ENCODE assay signal across 28 cellular contexts in the genomic region with DNA sequence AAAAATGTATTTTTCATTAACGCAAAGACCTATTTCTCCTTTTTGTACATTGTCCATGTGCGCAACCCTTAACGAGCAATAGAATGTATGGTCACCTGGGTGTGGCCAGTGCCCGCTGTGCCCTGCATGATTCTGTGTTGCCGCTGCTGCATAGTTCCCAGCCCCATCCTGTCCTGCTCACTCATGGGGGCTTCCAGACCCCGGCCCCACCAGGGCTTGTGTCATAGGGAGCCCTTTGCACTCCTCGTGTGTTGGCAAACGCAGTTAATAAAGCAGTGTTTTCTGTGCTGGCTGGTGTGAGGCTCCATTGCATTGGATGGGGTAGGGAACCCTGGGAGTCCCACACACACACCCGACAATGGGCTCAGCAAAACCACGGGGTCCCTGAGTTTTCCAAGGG.
"Had no signal": no experiment of that assay in that cellular context is flagged by ENCODE, and none has a peak within 500 bp of the region (broad histone marks: within the 10 kb centered on the region; RNA-seq: fewer than 3 reads in every experiment).

No MANE protein-coding gene starts in this region.

- H3K79me2 ChIP-seq: hepatocyte had no signal

- H3K27me3 ChIP-seq: ascending aorta, cardiac muscle cell, gastroesophageal sphincter, hepatocyte, neutrophil, sigmoid colon, stomach, thyroid gland, upper lobe of left lung had no signal

- H3K4me3 ChIP-seq: ascending aorta, cardiac muscle cell, gastroesophageal sphincter, hepatocyte, sigmoid colon, smooth muscle cell, stomach, thyroid gland, upper lobe of left lung had no signal

- H3K27me3 Mint-ChIP-seq: activated CD4-positive, alpha-beta memory T cell treated with anti-CD3 and anti-CD28 coated beads for 36 hours; activated CD4-positive, alpha-beta T cell treated with anti-CD3 and anti-CD28 coated beads, Interleukin-2, amount 10 ng/mL, durations not matched to agents 24 days and 14 days; activated naive CD8-positive, alpha-beta T cell treated with anti-CD3 and anti-CD28 coated beads for 36 hours; naive B cell; progenitor cell of endocrine pancreas had no signal

- H3K4me2 ChIP-seq: hepatocyte, smooth muscle cell had no signal

- H3K4me1 Mint-ChIP-seq: brain, mesothelial cell of epicardium had no signal

- H3K27ac Mint-ChIP-seq: activated CD4-positive, alpha-beta memory T cell treated with anti-CD3 and anti-CD28 coated beads for 36 hours; activated CD4-positive, alpha-beta T cell treated with anti-CD3 and anti-CD28 coated beads, Interleukin-2, amount 10 ng/mL, durations not matched to agents 24 days and 14 days; activated T-helper 2 cell treated with anti-CD3 and anti-CD28 coated beads, Interferon-gamma antibody, Interleukin-2, Interleukin-4, amounts not matched to agents 10 μg/mL and 5 μg/mL and 100 μg/mL, durations not matched to agents 14 hours and 24 hours and 36 hours; brain; mesothelial cell of epicardium; progenitor cell of endocrine pancreas had no signal

- H3K4me3 Mint-ChIP-seq: activated CD4-positive, alpha-beta memory T cell treated with anti-CD3 and anti-CD28 coated beads for 36 hours; activated CD4-positive, alpha-beta T cell treated with anti-CD3 and anti-CD28 coated beads, Interleukin-2, amount 10 ng/mL, durations not matched to agents 24 days and 14 days; activated naive CD8-positive, alpha-beta T cell treated with anti-CD3 and anti-CD28 coated beads for 36 hours; brain; mesothelial cell of epicardium; nephron progenitor cell had no signal

- DNase-seq: activated CD4-positive, alpha-beta memory T cell treated with anti-CD3 and anti-CD28 coated beads for 36 hours; activated CD4-positive, alpha-beta T cell treated with anti-CD3 and anti-CD28 coated beads, Interleukin-2, amount 10 ng/mL, durations not matched to agents 24 days and 14 days; activated CD8-positive, alpha-beta memory T cell treated with anti-CD3 and anti-CD28 coated beads, Interleukin-2, amount 50 U/mL, for 4 hours; activated naive CD4-positive, alpha-beta T cell treated with Interleukin-2 at 50 U/mL for 16 hours; activated naive CD8-positive, alpha-beta T cell treated with anti-CD3 and anti-CD28 coated beads for 36 hours; activated T-cell treated with anti-CD3 and anti-CD28 coated beads, Interleukin-2, amount 50 U/mL, for 1 hour; left cardiac atrium; left ventricle myocardium superior; naive B cell; nephron progenitor cell; retina; stimulated activated CD4-positive, alpha-beta T cell treated with anti-CD3 and anti-CD28 coated beads, Interleukin-15, amount 100 ng/mL, for 24 hours; stimulated activated CD4-positive, alpha-beta T cell treated with anti-CD3 and anti-CD28 coated beads, Interleukin-2, amount 100 ng/mL, for 24 hours; stomach; T-helper 2 cell; thyroid gland had no signal

- H3K27ac ChIP-seq: ascending aorta, cardiac muscle cell, hepatocyte, neutrophil, thyroid gland, upper lobe of left lung had no signal

- H2AFZ ChIP-seq: hepatocyte had no signal

- H3K9me3 Mint-ChIP-seq: activated CD4-positive, alpha-beta memory T cell treated with anti-CD3 and anti-CD28 coated beads for 36 hours; activated CD4-positive, alpha-beta T cell treated with anti-CD3 and anti-CD28 coated beads, Interleukin-2, amount 10 ng/mL, durations not matched to agents 24 days and 14 days; activated naive CD8-positive, alpha-beta T cell treated with anti-CD3 and anti-CD28 coated beads for 36 hours; activated T-helper 2 cell treated with anti-CD3 and anti-CD28 coated beads, Interferon-gamma antibody, Interleukin-2, Interleukin-4, amounts not matched to agents 10 μg/mL and 5 μg/mL and 100 μg/mL, durations not matched to agents 14 hours and 24 hours and 36 hours; brain; mesothelial cell of epicardium; naive B cell; nephron progenitor cell had no signal

- ATAC-seq: gastroesophageal sphincter, left cardiac atrium, left ventricle myocardium superior had no signal

- H3K36me3 Mint-ChIP-seq: activated naive CD8-positive, alpha-beta T cell treated with anti-CD3 and anti-CD28 coated beads for 36 hours; brain; naive B cell had no signal
